In genomic region chr10:6229290-6229689, GRCh38 we compare ENCODE assay signal across 16 cellular contexts. TPM values are rescaled to one million over a fixed set of nuclear protein-coding genes. Genes with fewer than 3 reads are reported as not detected.
DNase-seq lines count a peak whose midpoint lies in the region; ATAC-seq, FAIRE-seq and TF ChIP-seq lines count a peak whose summit lies in the region.
"Had no signal": no experiment of that assay in that cellular context is flagged by ENCODE, and none has a peak within 500 bp of the region (broad histone marks: within the 10 kb centered on the region; RNA-seq: fewer than 3 reads in every experiment).

No MANE protein-coding gene starts in this region.

- H3K4me3 ChIP-seq in A549 (no peak overlapping the region), neutrophil (ENCODE audit: low read depth in 1 of 2, low read length in 1 of 2) (no peak overlapping the region)
- H3K4me3 ChIP-seq: GM23338 had no signal

- intact Hi-C loops in Calu3 (cut with micrococcal nuclease; ENCODE audit: unreplicated experiment), result no loop called here

- no peaks in the 10 kb centered on the region for H3K27me3 ChIP-seq in neutrophil

- H3K27ac Mint-ChIP-seq in Calu3 (ENCODE audit: unreplicated experiment), result peak overlapping the region; percentile 73
- H3K27ac Mint-ChIP-seq: B cell; CD8-positive, alpha-beta T cell; GM23338 had no signal

- no TSS peak for BruUV-seq in Calu3 (replicated peaks; lab: Mats Ljungman, UMichigan)

- H3K4me1 ChIP-seq in A549 (peaks cover 96% of the 10 kb centered on the region), neutrophil (ENCODE audit: control insufficient read depth in 1 of 2, insufficient read depth in 1 of 2, low read depth in 1 of 2, low read length in 1 of 2) (no peaks in the 10 kb centered on the region)

- CTCF ChIA-PET in A549 (lab: Yijun Ruan, JAX) (interaction anchor here (1.2 to 2.2 kb wide), 3 partner anchors 11 to 172 kb away, joined by 4 to 11 read pairs (median 6); no protein-coding TSS in a partner anchor), Calu3 (lab: Charles Lee) (no interaction called here)

- H3K36me3 ChIP-seq in neutrophil, result peaks cover 100% of the 10 kb centered on the region

- 86% methylated on average over 11 of the region's 15 CpGs for WGBS in A549 (ENCODE audit: missing lambda C conversion rate)

- H3K9me3 ChIP-seq in A549, result no peaks in the 10 kb centered on the region
- H3K9me3 ChIP-seq in neutrophil, result no peaks in the 10 kb centered on the region

- no peak overlapping the region for H3K4me2 ChIP-seq in A549
- H3K4me2 ChIP-seq: GM23338, KMS-11 had no signal

- TF ChIP-seq EP300 in A549 (IDR thresholded peaks at IDR 0.05), result no peak

- H3K27ac ChIP-seq in A549, result peak overlapping the region in 1 of 2 experiments; percentile 82; a peak in 4 of 6 replicates
- peak overlapping the region; percentile 58 for H3K27ac ChIP-seq in neutrophil
- H3K27ac ChIP-seq: C4-2B, KMS-11 had no signal

- H3K36me3 Mint-ChIP-seq in Calu3 (ENCODE audit: insufficient read depth, unreplicated experiment), result peaks cover 100% of the 10 kb centered on the region

- H3K27me3 Mint-ChIP-seq in Calu3 (ENCODE audit: unreplicated experiment), result no peaks in the 10 kb centered on the region
- H3K27me3 Mint-ChIP-seq: B cell had no signal

- no peak for ATAC-seq in A549
- no peak for ATAC-seq in GM21717 (IDR thresholded peaks at IDR 0.05; ENCODE audit: unreplicated experiment)
- ATAC-seq in GM18873 (IDR thresholded peaks at IDR 0.05; ENCODE audit: low FRiP score, unreplicated experiment), result no peak
- no peak for ATAC-seq in HG03571 (IDR thresholded peaks at IDR 0.05; ENCODE audit: unreplicated experiment)
- ATAC-seq: CD8-positive, alpha-beta T cell; GM23338 had no signal

- H3K4me1 Mint-ChIP-seq in Calu3 (ENCODE audit: low read depth, unreplicated experiment), result peaks cover 44% of the 10 kb centered on the region
- H3K4me1 Mint-ChIP-seq: B cell, GM23338, H9 had no signal

- DNase-seq in A549 (ENCODE audit: low read depth in 1 of 2, low spot score in 1 of 2) (no peak), Calu3 (no peak), islet precursor cell (peak; percentile 46)
- DNase-seq: CD8-positive, alpha-beta T cell; COR-L47; DMS53; GF-D8; H9 had no signal

- no peak overlapping the region for H3K4me3 Mint-ChIP-seq in Calu3 (ENCODE audit: low read depth, unreplicated experiment)
- H3K4me3 Mint-ChIP-seq: B cell; CD8-positive, alpha-beta T cell; GM23338; H9 had no signal

- TF ChIP-seq RAD21 in A549 (conservative IDR thresholded peaks at IDR 0.05 in 1 of 2, IDR thresholded peaks at IDR 0.05 in 1 of 2), result no peak

- H3K9me3 Mint-ChIP-seq in Calu3 (ENCODE audit: low read depth, unreplicated experiment), result no peaks in the 10 kb centered on the region
- H3K9me3 Mint-ChIP-seq: CD8-positive, alpha-beta T cell; GM23338; H9 had no signal

- POLR2A ChIA-PET in A549 (lab: Yijun Ruan, JAX), result interaction anchor here (1.7 kb wide), 1 partner anchor 27 kb away, joined by 6 read pairs; the partner anchor contains the start of gene PFKFB3

- no peak for TF ChIP-seq CTCF in A549 (IDR thresholded peaks at IDR 0.05)
- no peak for TF ChIP-seq CTCF in Calu3 (IDR thresholded peaks at IDR 0.05; ENCODE audit: unreplicated experiment)
- TF ChIP-seq CTCF in neutrophil (IDR thresholded peaks at IDR 0.05), result no peak

- no peak for FAIRE-seq in A549 (lab: Jason Lieb, UNC)

- TF ChIP-seq POLR2A in A549 (IDR thresholded peaks at IDR 0.05; ENCODE audit: low read length), result no peak

TF ChIP-seq in A549, 52 proteins besides CTCF, POLR2A, EP300 and RAD21:
- no peak for TF ChIP-seq MAFK (IDR thresholded peaks at IDR 0.05; ENCODE audit: partially characterized antibody)
- TF ChIP-seq GATA3 (IDR thresholded peaks at IDR 0.05; ENCODE audit: borderline replicate concordance), result 0 out of 2 replicates have a peak, but pooled peaks have one; percentile 14

RNA-seq across cellular contexts. Expression of gene PFKFB3, which starts 26.6 kb away (rescaled TPM):
- polyA plus RNA-seq in A549 (2011; rRNA removed) (139 and 151 TPM in 2 replicates), A549 (2017; fragmentation: RNase III; extraction: RNeasy Plus Mini Kit Qiagen cat#74134 plus additional on column Dnase treatment) (200 to 232 TPM (median 220 TPM) in 3 replicates)
- polyA plus RNA-seq in A549 (2012; cell fraction: cytosol; rRNA removed), result 236 and 256 TPM in 2 replicates
- 551 and 642 TPM in 2 replicates for polyA plus RNA-seq in A549 (2012; cell fraction: nucleus; rRNA removed)
- 127 and 177 TPM in 2 replicates for polyA minus RNA-seq in A549 (2011; rRNA and poly(A)+ RNA removed)
- total RNA-seq in Calu3 (2022), result 273 and 293 TPM in 2 replicates
